1 cellular context compared by ENCODE assay signal in genomic region chr12:56477521-56478225, GRCh38.
A peak's percentile ranks its signal among the peaks of the same experiment; 100 is the strongest.
TF ChIP-seq lines count a peak whose summit lies in the region.

No MANE protein-coding gene starts in this region.

TF ChIP-seq in GM12878, 131 proteins besides CTCF, POLR2A, EP300 and RAD21:
- peak; percentile 34; the same call in 1 of the 2 replicates for TF ChIP-seq RUNX3 (IDR thresholded peaks at IDR 0.05; ENCODE audit: low read length)
- TF ChIP-seq NFIC (IDR thresholded peaks at IDR 0.05; ENCODE audit: low read depth, low read length): no peak
- 0 out of 2 replicates have a peak, but pooled peaks have one; percentile 18 for TF ChIP-seq NR2F1 (conservative IDR thresholded peaks at IDR 0.05)
